ENCODE assay signal across 10 cellular contexts in the genomic region with DNA sequence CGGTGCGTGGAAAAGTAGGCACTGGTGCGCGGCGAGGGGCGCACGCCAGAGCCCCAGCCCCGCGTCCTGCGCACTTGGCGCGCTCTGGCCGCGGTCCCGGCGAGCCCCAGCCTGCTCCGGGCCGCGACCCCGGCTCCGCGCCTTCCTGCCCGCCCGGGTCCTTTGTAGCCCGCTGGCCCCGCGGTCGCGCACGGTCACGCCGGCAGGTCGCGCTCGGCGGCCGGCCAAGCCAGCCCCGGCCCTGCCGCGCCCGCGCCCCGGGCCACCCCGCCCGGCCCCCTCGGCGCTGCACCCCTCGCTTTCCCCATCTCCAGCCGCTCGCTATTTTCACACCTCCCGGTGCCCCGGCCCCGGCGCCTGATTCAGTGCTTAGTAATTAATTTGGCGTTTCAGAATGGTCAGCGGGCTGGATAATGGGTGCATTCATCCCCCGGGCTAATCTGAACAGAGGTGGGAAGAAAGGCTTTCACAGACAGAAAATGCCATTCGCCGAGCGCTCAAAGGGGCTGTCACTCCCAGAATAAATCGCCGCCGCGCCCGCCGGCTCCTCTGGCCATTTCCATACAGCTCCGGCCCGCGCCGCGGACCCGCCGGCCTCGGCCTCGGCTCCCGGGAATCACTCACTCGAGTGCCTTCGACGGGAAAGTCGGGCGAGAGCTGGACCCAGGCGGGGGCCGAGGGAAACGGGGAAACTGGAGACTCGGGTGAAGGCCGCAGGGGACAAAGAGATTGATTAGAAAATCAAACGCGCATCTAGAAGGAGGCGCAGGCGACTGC. TPM values are rescaled to one million over a fixed set of nuclear protein-coding genes. Genes with fewer than 3 reads are reported as not detected.
A peak's percentile ranks its signal among the peaks of the same experiment; 100 is the strongest.
DNase-seq lines count a peak whose midpoint lies in the region; ATAC-seq and TF ChIP-seq lines count a peak whose summit lies in the region.
"Had no signal": no experiment of that assay in that cellular context is flagged by ENCODE, and none has a peak within 500 bp of the region (broad histone marks: within the 10 kb centered on the region; RNA-seq: fewer than 3 reads in every experiment).

No MANE protein-coding gene starts in this region.

- H3K4me2 ChIP-seq in mammary epithelial cell (ENCODE audit: insufficient read depth, low read depth, low read length): peak overlapping the region; percentile 73
- H3K4me2 ChIP-seq in mesenchymal stem cell (ENCODE audit: low read length, poor library complexity, severe bottlenecking): peak overlapping the region; percentile 91

- no peaks in the 10 kb centered on the region for H4K20me1 ChIP-seq in mammary epithelial cell (ENCODE audit: insufficient read depth, low read length)

- no peak overlapping the region for H2BK5ac ChIP-seq in mesenchymal stem cell (ENCODE audit: low read depth, low read length, poor library complexity, severe bottlenecking)

- intact Hi-C loops in mammary epithelial cell (cut with micrococcal nuclease) (no loop called here), testis (cut with DNase I; ENCODE audit: low total_unique reads) (no loop called here)

- no TSS peak for BruUV-seq in mammary epithelial cell (replicated peaks; lab: Mats Ljungman, UMichigan)

- peaks cover 21% of the 10 kb centered on the region for H3K27me3 ChIP-seq in mammary epithelial cell (ENCODE audit: insufficient read depth, low read length)
- H3K27me3 ChIP-seq in mesenchymal stem cell (ENCODE audit: control insufficient read depth in 1 of 2, insufficient read depth in 1 of 2, low read length in 2 of 2): peaks cover 60 to 61% of the 10 kb centered on the region in 2 experiments
- H3K27me3 ChIP-seq in testis: no peaks in the 10 kb centered on the region

- no peak overlapping the region for H3K18ac ChIP-seq in mesenchymal stem cell (ENCODE audit: low read depth in 1 of 2, low read length in 2 of 2)

- peak overlapping the region in 1 of 3 experiments; percentile 20 for H3K4me3 ChIP-seq in mammary epithelial cell (replicated peaks in 1 of 3; ENCODE audit: insufficient read depth in 1 of 3, low read depth in 2 of 3, low read length in 3 of 3)
- H3K4me3 ChIP-seq in mesenchymal stem cell (ENCODE audit: insufficient read depth in 1 of 2, low read depth in 1 of 2, low read length in 2 of 2): peak overlapping the region in 1 of 2 experiments; percentile 50
- H3K4me3 ChIP-seq in testis: peak overlapping the region; percentile 18 to 29

- no peak for TF ChIP-seq CTCF in mammary epithelial cell (conservative IDR thresholded peaks at IDR 0.05 in 1 of 2, IDR thresholded peaks at IDR 0.05 in 1 of 2; ENCODE audit: extremely low read depth in 1 of 2, insufficient read depth in 1 of 2, low read depth in 1 of 2, low read length in 2 of 2)
- no peak for TF ChIP-seq CTCF in testis (IDR thresholded peaks at IDR 0.05)

- H3K79me1 ChIP-seq in mesenchymal stem cell (replicated peaks; ENCODE audit: low read length, poor library complexity, severe bottlenecking): no peaks in the 10 kb centered on the region

- H2BK15ac ChIP-seq in mesenchymal stem cell (ENCODE audit: low read depth, poor library complexity, severe bottlenecking): no peak overlapping the region

- H2BK120ac ChIP-seq in mesenchymal stem cell (ENCODE audit: low read depth, low read length): no peak overlapping the region

- CTCF ChIA-PET in mammary epithelial cell (lab: Charles Lee; ENCODE audit: low non-redundant PET): no interaction called here

- H3K4me1 ChIP-seq in mammary epithelial cell (ENCODE audit: insufficient read depth, low read length): no peaks in the 10 kb centered on the region
- peaks cover 21% of the 10 kb centered on the region for H3K4me1 ChIP-seq in mesenchymal stem cell (ENCODE audit: control insufficient read depth, insufficient read depth, low read depth, low read length)
- H3K4me1 ChIP-seq in testis: no peaks in the 10 kb centered on the region

- in situ Hi-C loops in mammary epithelial cell (cut with MboI; ENCODE audit: low sequenced_read_pairs in 2 of 2): no loop called here

- no peak overlapping the region for H2AK5ac ChIP-seq in mesenchymal stem cell (ENCODE audit: low read length, severe bottlenecking)

- H3K27ac ChIP-seq in mammary epithelial cell (ENCODE audit: insufficient read depth, low read depth, low read length) (no peak overlapping the region), mesenchymal stem cell (ENCODE audit: low read length, poor library complexity, severe bottlenecking) (no peak overlapping the region), testis (no peak overlapping the region)

- no peak overlapping the region for H2BK12ac ChIP-seq in mesenchymal stem cell (ENCODE audit: low read length in 2 of 2)

- 2% methylated on average over 26 of the region's 90 CpGs for WGBS in mammary epithelial cell (ENCODE audit: low coverage, missing lambda C conversion rate)
- WGBS in mesenchymal stem cell: 1% methylated on average over 65 of the region's 90 CpGs
- 2% methylated on average over 12 to 83 of the region's 90 CpGs for WGBS in testis, 2 donors

- TF ChIP-seq POLR2A in testis (IDR thresholded peaks at IDR 0.05): no peak

- no peak overlapping the region for H3K9ac ChIP-seq in mammary epithelial cell (ENCODE audit: insufficient read depth, low read length)
- H3K9ac ChIP-seq in mesenchymal stem cell (ENCODE audit: low read length): no peak overlapping the region

- H3K9me3 ChIP-seq in mammary epithelial cell (replicated peaks; ENCODE audit: insufficient read depth, low read length): no peaks in the 10 kb centered on the region
- H3K9me3 ChIP-seq in mesenchymal stem cell (ENCODE audit: control insufficient read depth, low read length): no peaks in the 10 kb centered on the region
- no peaks in the 10 kb centered on the region for H3K9me3 ChIP-seq in testis

- DNase-seq in NCI-H748 (lab: John Stamatoyannopoulos, UW; ENCODE audit: unreplicated experiment): peak; percentile 60
- DNase-seq in NCI-H748 treated with DMSO at 0.1 percent for 48 hours (lab: John Stamatoyannopoulos, UW): no peak
- DNase-seq in mammary epithelial cell: peak; percentile 21
- no peak for DNase-seq in mesenchymal stem cell
- no peak for DNase-seq in testis
- no peak for DNase-seq in activated effector memory CD4-positive, alpha-beta T cell treated with anti-CD3 and anti-CD28 coated beads, Interleukin-2, amount 50 U/mL, for 16 hours
- DNase-seq: activated effector memory CD4-positive, alpha-beta T cell treated with Interleukin-2 at 50 U/mL for 16 hours had no signal

- no peak overlapping the region for H4K8ac ChIP-seq in mesenchymal stem cell (ENCODE audit: low read length)

- no peak overlapping the region for H3K23ac ChIP-seq in mesenchymal stem cell (ENCODE audit: low read length in 2 of 2)

- H2AFZ ChIP-seq in mammary epithelial cell (ENCODE audit: low read depth, low read length): peak overlapping the region; percentile 48
- H2AFZ ChIP-seq in mesenchymal stem cell (ENCODE audit: low read depth, low read length): no peak overlapping the region

- dilution Hi-C loops in mammary epithelial cell (cut with HindIII; ENCODE audit: low sequenced_read_pairs): no loop called here

- no peak overlapping the region for H4K91ac ChIP-seq in mesenchymal stem cell (ENCODE audit: low read length)

- no peaks in the 10 kb centered on the region for H3K79me2 ChIP-seq in mammary epithelial cell (ENCODE audit: insufficient read depth, low read length)

- no peak overlapping the region for H3K4ac ChIP-seq in mesenchymal stem cell (ENCODE audit: low read depth in 1 of 2, low read length in 2 of 2)

- H3K14ac ChIP-seq in mesenchymal stem cell (ENCODE audit: low read length in 2 of 2): no peak overlapping the region

- ATAC-seq in HG02970 (IDR thresholded peaks at IDR 0.05; ENCODE audit: low FRiP score, unreplicated experiment) (no peak), GM18909 (IDR thresholded peaks at IDR 0.05; ENCODE audit: poor library complexity, unreplicated experiment) (no peak)

- H3K36me3 ChIP-seq in mammary epithelial cell (ENCODE audit: insufficient read depth, low read length) (no peaks in the 10 kb centered on the region), mesenchymal stem cell (ENCODE audit: control insufficient read depth in 1 of 2, insufficient read depth in 2 of 2, low read depth in 1 of 2, low read length in 2 of 2) (no peaks in the 10 kb centered on the region), testis (ENCODE audit: low read depth, missing control alignments) (no peaks in the 10 kb centered on the region)

RNA-seq across cellular contexts. Expression of a gene that starts 17.8 kb away (rescaled TPM):
- total RNA-seq in mammary epithelial cell (10 to 100 TPM in 1 of 2 donors, 1 to 10 TPM in 1; 5.2 to 18.6 TPM), testis (1 to 10 TPM; 7.6 to 8.8 TPM)
- polyA plus RNA-seq in mammary epithelial cell (9.3 TPM), testis (ENCODE audit: insufficient read depth, low read depth, low replicate concordance) (4.8 TPM)
- 6.0 TPM for polyA minus RNA-seq in mammary epithelial cell
- polyA plus RNA-seq in mesenchymal stem cell (2013, experiment 1 of 2): 0.14 TPM
- 0.19 TPM for polyA plus RNA-seq in mesenchymal stem cell (2013, experiment 2 of 2)

RNA-seq across cellular contexts. Expression of a gene that starts 38.0 kb away (rescaled TPM):
- under 1 TPM in 1 of 2 donors, not detected in 1; 0.71 TPM for total RNA-seq in mammary epithelial cell
- polyA plus RNA-seq in mammary epithelial cell: 0.16 TPM
- 6.0 TPM for polyA minus RNA-seq in mammary epithelial cell
- polyA plus RNA-seq in mesenchymal stem cell (2013, experiment 1 of 2): not detected
- polyA plus RNA-seq in mesenchymal stem cell (2013, experiment 2 of 2): not detected
- 10 to 100 TPM in 1 of 2 donors, 1 to 10 TPM in 1; 7.4 to 14.0 TPM for total RNA-seq in testis
- polyA plus RNA-seq in testis (ENCODE audit: insufficient read depth, low read depth, low replicate concordance): 6.1 TPM
- total RNA-seq: A172 had no signal

Comparison
In these comparisons a context has a peak if more than half of its experiments do, and no peak if none do; other contexts are left out.
1. DNase-seq: peak in NCI-H748 (single experiment) and mammary epithelial cell (single experiment); none in NCI-H748 treated with DMSO at 0.1 percent for 48 hours (single experiment), mesenchymal stem cell (single experiment), testis (single experiment) and activated effector memory CD4-positive, alpha-beta T cell treated with anti-CD3 and anti-CD28 coated beads, Interleukin-2, amount 50 U/mL, for 16 hours (single experiment).
2. RNA of a gene that starts 38.0 kb away (total RNA-seq): 7.4 to 14.0 TPM in testis; 0.71 TPM in mammary epithelial cell; every median in the first group is over 4 times any median in the second.